ENCODE assay signal across 3 cellular contexts in the genomic region with DNA sequence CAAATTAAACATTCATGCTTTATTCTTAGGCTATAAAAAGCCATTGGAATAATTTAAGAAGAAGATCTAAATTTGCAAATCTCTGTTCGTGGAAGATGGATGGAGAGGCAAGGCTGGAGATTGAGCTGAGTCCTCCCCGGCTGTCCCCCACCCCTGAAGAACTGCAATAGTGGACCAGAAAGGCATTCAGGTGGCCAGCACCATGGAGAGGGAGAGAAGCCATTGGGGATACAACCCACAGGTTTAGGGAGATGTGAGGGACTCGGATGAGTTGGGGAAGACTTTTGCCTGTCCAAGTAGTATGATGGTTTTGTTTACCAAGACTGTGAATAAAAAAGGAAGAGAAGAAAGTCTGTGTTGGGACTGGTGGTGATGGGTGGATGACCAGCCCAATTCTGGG.
TF ChIP-seq lines count a peak whose summit lies in the region.

No MANE protein-coding gene starts in this region.

TF ChIP-seq in SK-N-SH, 30 proteins besides CTCF, POLR2A, EP300 and RAD21 (continued from another document):
- TF ChIP-seq, protein P1, sequence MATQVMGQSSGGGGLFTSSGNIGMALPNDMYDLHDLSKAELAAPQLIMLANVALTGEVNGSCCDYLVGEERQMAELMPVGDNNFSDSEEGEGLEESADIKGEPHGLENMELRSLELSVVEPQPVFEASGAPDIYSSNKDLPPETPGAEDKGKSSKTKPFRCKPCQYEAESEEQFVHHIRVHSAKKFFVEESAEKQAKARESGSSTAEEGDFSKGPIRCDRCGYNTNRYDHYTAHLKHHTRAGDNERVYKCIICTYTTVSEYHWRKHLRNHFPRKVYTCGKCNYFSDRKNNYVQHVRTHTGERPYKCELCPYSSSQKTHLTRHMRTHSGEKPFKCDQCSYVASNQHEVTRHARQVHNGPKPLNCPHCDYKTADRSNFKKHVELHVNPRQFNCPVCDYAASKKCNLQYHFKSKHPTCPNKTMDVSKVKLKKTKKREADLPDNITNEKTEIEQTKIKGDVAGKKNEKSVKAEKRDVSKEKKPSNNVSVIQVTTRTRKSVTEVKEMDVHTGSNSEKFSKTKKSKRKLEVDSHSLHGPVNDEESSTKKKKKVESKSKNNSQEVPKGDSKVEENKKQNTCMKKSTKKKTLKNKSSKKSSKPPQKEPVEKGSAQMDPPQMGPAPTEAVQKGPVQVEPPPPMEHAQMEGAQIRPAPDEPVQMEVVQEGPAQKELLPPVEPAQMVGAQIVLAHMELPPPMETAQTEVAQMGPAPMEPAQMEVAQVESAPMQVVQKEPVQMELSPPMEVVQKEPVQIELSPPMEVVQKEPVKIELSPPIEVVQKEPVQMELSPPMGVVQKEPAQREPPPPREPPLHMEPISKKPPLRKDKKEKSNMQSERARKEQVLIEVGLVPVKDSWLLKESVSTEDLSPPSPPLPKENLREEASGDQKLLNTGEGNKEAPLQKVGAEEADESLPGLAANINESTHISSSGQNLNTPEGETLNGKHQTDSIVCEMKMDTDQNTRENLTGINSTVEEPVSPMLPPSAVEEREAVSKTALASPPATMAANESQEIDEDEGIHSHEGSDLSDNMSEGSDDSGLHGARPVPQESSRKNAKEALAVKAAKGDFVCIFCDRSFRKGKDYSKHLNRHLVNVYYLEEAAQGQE (IDR thresholded peaks at IDR 0.05; ENCODE audit: low read depth, low read length), result peak; percentile 68; the same call in 1 of the 2 replicates
- no peak for TF ChIP-seq FOSL2 (IDR thresholded peaks at IDR 0.05; ENCODE audit: borderline replicate concordance, low read depth)
TF ChIP-seq in SK-N-SH: peak in this region for 1.

TF ChIP-seq in SK-N-SH treated with all-trans-retinoic acid at 6 μM for 48 hours, 23 proteins besides CTCF, POLR2A, EP300 and RAD21 (continued from another document):
- TF ChIP-seq TOX (CRISPR knock-in tag; IDR thresholded peaks at IDR 0.05; ENCODE audit: borderline replicate concordance) (no peak), ZFP3 (CRISPR knock-in tag; IDR thresholded peaks at IDR 0.05) (no peak), OSR1 (CRISPR knock-in tag; IDR thresholded peaks at IDR 0.05) (no peak), TCF4 (CRISPR knock-in tag; IDR thresholded peaks at IDR 0.05; ENCODE audit: borderline replicate concordance) (no peak), ZFP30 (CRISPR knock-in tag; IDR thresholded peaks at IDR 0.05) (no peak), PPARA (CRISPR knock-in tag; IDR thresholded peaks at IDR 0.05; ENCODE audit: borderline replicate concordance) (no peak), RARB (CRISPR knock-in tag; IDR thresholded peaks at IDR 0.05) (no peak), SNAI2 (CRISPR knock-in tag; IDR thresholded peaks at IDR 0.05) (no peak), ZNF8 (CRISPR knock-in tag; IDR thresholded peaks at IDR 0.05) (no peak), ARNTL (CRISPR knock-in tag; IDR thresholded peaks at IDR 0.05; ENCODE audit: borderline replicate concordance, low read depth) (no peak)
- TF ChIP-seq, protein P2, sequence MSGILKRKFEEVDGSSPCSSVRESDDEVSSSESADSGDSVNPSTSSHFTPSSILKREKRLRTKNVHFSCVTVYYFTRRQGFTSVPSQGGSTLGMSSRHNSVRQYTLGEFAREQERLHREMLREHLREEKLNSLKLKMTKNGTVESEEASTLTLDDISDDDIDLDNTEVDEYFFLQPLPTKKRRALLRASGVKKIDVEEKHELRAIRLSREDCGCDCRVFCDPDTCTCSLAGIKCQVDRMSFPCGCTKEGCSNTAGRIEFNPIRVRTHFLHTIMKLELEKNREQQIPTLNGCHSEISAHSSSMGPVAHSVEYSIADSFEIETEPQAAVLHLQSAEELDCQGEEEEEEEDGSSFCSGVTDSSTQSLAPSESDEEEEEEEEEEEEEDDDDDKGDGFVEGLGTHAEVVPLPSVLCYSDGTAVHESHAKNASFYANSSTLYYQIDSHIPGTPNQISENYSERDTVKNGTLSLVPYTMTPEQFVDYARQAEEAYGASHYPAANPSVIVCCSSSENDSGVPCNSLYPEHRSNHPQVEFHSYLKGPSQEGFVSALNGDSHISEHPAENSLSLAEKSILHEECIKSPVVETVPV (CRISPR knock-in tag; IDR thresholded peaks at IDR 0.05), result no peak
- TF ChIP-seq, protein P3, sequence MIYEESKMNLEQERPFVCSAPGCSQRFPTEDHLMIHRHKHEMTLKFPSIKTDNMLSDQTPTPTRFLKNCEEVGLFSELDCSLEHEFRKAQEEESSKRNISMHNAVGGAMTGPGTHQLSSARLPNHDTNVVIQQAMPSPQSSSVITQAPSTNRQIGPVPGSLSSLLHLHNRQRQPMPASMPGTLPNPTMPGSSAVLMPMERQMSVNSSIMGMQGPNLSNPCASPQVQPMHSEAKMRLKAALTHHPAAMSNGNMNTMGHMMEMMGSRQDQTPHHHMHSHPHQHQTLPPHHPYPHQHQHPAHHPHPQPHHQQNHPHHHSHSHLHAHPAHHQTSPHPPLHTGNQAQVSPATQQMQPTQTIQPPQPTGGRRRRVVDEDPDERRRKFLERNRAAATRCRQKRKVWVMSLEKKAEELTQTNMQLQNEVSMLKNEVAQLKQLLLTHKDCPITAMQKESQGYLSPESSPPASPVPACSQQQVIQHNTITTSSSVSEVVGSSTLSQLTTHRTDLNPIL (CRISPR knock-in tag; IDR thresholded peaks at IDR 0.05; ENCODE audit: low read depth), result no peak
- TF ChIP-seq, protein P4, sequence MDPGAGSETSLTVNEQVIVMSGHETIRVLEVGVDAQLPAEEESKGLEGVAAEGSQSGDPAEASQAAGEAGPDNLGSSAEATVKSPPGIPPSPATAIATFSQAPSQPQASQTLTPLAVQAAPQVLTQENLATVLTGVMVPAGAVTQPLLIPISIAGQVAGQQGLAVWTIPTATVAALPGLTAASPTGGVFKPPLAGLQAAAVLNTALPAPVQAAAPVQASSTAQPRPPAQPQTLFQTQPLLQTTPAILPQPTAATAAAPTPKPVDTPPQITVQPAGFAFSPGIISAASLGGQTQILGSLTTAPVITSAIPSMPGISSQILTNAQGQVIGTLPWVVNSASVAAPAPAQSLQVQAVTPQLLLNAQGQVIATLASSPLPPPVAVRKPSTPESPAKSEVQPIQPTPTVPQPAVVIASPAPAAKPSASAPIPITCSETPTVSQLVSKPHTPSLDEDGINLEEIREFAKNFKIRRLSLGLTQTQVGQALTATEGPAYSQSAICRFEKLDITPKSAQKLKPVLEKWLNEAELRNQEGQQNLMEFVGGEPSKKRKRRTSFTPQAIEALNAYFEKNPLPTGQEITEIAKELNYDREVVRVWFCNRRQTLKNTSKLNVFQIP (CRISPR knock-in tag; IDR thresholded peaks at IDR 0.05; ENCODE audit: borderline replicate concordance, low read depth), result no peak
- TF ChIP-seq, protein P5, sequence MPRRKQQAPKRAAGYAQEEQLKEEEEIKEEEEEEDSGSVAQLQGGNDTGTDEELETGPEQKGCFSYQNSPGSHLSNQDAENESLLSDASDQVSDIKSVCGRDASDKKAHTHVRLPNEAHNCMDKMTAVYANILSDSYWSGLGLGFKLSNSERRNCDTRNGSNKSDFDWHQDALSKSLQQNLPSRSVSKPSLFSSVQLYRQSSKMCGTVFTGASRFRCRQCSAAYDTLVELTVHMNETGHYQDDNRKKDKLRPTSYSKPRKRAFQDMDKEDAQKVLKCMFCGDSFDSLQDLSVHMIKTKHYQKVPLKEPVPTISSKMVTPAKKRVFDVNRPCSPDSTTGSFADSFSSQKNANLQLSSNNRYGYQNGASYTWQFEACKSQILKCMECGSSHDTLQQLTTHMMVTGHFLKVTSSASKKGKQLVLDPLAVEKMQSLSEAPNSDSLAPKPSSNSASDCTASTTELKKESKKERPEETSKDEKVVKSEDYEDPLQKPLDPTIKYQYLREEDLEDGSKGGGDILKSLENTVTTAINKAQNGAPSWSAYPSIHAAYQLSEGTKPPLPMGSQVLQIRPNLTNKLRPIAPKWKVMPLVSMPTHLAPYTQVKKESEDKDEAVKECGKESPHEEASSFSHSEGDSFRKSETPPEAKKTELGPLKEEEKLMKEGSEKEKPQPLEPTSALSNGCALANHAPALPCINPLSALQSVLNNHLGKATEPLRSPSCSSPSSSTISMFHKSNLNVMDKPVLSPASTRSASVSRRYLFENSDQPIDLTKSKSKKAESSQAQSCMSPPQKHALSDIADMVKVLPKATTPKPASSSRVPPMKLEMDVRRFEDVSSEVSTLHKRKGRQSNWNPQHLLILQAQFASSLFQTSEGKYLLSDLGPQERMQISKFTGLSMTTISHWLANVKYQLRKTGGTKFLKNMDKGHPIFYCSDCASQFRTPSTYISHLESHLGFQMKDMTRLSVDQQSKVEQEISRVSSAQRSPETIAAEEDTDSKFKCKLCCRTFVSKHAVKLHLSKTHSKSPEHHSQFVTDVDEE (CRISPR knock-in tag; IDR thresholded peaks at IDR 0.05), result no peak

TF ChIP-seq in PFSK-1, 5 proteins besides CTCF, POLR2A, EP300 and RAD21 (continued from another document):
- TF ChIP-seq, protein P1 (IDR thresholded peaks at IDR 0.05; ENCODE audit: insufficient read depth in 1 of 2, low read depth in 2 of 2, low read length in 2 of 2), result peak; percentile 12 to 69; a peak in 1 of 4 replicates
- no peak for TF ChIP-seq SIN3A (IDR thresholded peaks at IDR 0.05; ENCODE audit: borderline replicate concordance, insufficient read depth, low read length)
- no peak for TF ChIP-seq FOXP2 (optimal IDR thresholded peaks at IDR 0.05; ENCODE audit: borderline replicate concordance, extremely low read depth, extremely low read length, insufficient read depth)
